Comparison of ENCODE assay signal across 25 cellular contexts in genomic region chr15:82572986-82573385, GRCh38. TPM values are rescaled to one million over a fixed set of nuclear protein-coding genes. Genes with fewer than 3 reads are reported as not detected.
DNase-seq lines count a peak whose midpoint lies in the region; ATAC-seq and TF ChIP-seq lines count a peak whose summit lies in the region.
"Had no signal": no experiment of that assay in that cellular context is flagged by ENCODE, and none has a peak within 500 bp of the region (broad histone marks: within the 10 kb centered on the region; RNA-seq: fewer than 3 reads in every experiment).

No MANE protein-coding gene starts in this region.

- peaks cover 2% of the 10 kb centered on the region for H3K27me3 Mint-ChIP-seq in neural progenitor cell (ENCODE audit: insufficient read depth, low read depth)
- H3K27me3 Mint-ChIP-seq in T-helper 2 cell treated with Interferon-gamma antibody and Interleukin-4, amounts not matched to agents 5 μg/mL and 100 μg/mL, for 36 hours (ENCODE audit: low read depth) = peaks cover 33% of the 10 kb centered on the region

- no peak for TF ChIP-seq POLR2A in gastrocnemius medialis (IDR thresholded peaks at IDR 0.05)

- H3K4me1 ChIP-seq in Panc1 (ENCODE audit: control insufficient read depth, insufficient read depth, low read length) (no peaks in the 10 kb centered on the region), neural progenitor cell (peaks cover 20% of the 10 kb centered on the region), gastrocnemius medialis (no peaks in the 10 kb centered on the region)
- H3K4me1 ChIP-seq: Caco-2, SJCRH30, upper lobe of right lung had no signal

- H3F3A ChIP-seq in neural progenitor cell (ENCODE audit: low read depth) = no peaks in the 10 kb centered on the region

- H3K4me2 ChIP-seq in neural progenitor cell = no peak overlapping the region

- H3K36me3 Mint-ChIP-seq in neural progenitor cell = no peaks in the 10 kb centered on the region
- no peaks in the 10 kb centered on the region for H3K36me3 Mint-ChIP-seq in T-helper 2 cell treated with Interferon-gamma antibody and Interleukin-4, amounts not matched to agents 5 μg/mL and 100 μg/mL, for 36 hours (ENCODE audit: low read depth)

- in situ Hi-C loops in G401 (cut with HindIII; ENCODE audit: low sequenced_read_pairs) = no loop called here
- in situ Hi-C loops in Panc1 (cut with HindIII; ENCODE audit: low pct_unique_long_range_greater_than_20kb, low sequenced_read_pairs) = no loop called here
- in situ Hi-C loops in gastrocnemius medialis (cut with MboI; ENCODE audit: low sequenced_read_pairs in 4 of 4) = loop anchor here in 1 of 4 donors (25.0 kb wide), 1 partner anchor 164 kb away; no protein-coding TSS in a partner anchor

- no peaks in the 10 kb centered on the region for H4K20me1 ChIP-seq in neural progenitor cell (ENCODE audit: low read depth)

- H3K4me1 Mint-ChIP-seq in neural progenitor cell = peaks cover 27% of the 10 kb centered on the region
- no peaks in the 10 kb centered on the region for H3K4me1 Mint-ChIP-seq in T-helper 2 cell treated with Interferon-gamma antibody and Interleukin-4, amounts not matched to agents 5 μg/mL and 100 μg/mL, for 36 hours (ENCODE audit: low read depth)

- no peaks in the 10 kb centered on the region for H3K79me2 ChIP-seq in neural progenitor cell (ENCODE audit: low read depth)

- H3K27ac ChIP-seq in Panc1 (ENCODE audit: low read length) (no peak overlapping the region), dorsolateral prefrontal cortex (peak overlapping the region in 58 of 59 donors; percentile 44 to 95 (median 89)), neural progenitor cell (no peak overlapping the region), gastrocnemius medialis (no peak overlapping the region)
- H3K27ac ChIP-seq: C4-2B, pancreas, right atrium auricular region, SJCRH30, spleen, upper lobe of right lung had no signal

- no peak overlapping the region for H3K4me3 ChIP-seq in Panc1 (ENCODE audit: low read depth in 2 of 2, low read length in 2 of 2)
- H3K4me3 ChIP-seq in dorsolateral prefrontal cortex = peak overlapping the region in 12 of 59 donors; percentile 9 to 76 (median 69)
- H3K4me3 ChIP-seq in neural progenitor cell = no peak overlapping the region
- H3K4me3 ChIP-seq in gastrocnemius medialis = no peak overlapping the region
- H3K4me3 ChIP-seq: heart left ventricle, lung, MG63, pancreas, right atrium auricular region, SJCRH30, spleen, upper lobe of right lung had no signal

- H3K9me3 ChIP-seq in Panc1 (ENCODE audit: control insufficient read depth, insufficient read depth, low read depth, low read length) = no peaks in the 10 kb centered on the region
- no peaks in the 10 kb centered on the region for H3K9me3 ChIP-seq in neural progenitor cell (ENCODE audit: low read depth)
- H3K9me3 ChIP-seq in gastrocnemius medialis = no peaks in the 10 kb centered on the region
- H3K9me3 ChIP-seq: Caco-2, heart left ventricle, MG63, pancreas, right atrium auricular region, SJCRH30, spleen, upper lobe of right lung had no signal

- BruUV-seq in Panc1 (replicated peaks; lab: Mats Ljungman, UMichigan) = no TSS peak

- peak; percentile 17; the same call in 1 of the 2 replicates for ATAC-seq in Panc1
- no peak for ATAC-seq in HG02610 (IDR thresholded peaks at IDR 0.05; ENCODE audit: unreplicated experiment)
- no peak for ATAC-seq in gastrocnemius medialis
- ATAC-seq: activated naive CD8-positive, alpha-beta T cell treated with anti-CD3 and anti-CD28 coated beads, Interleukin-2, amount 50 U/mL, for 24 hours had no signal

- H3K9me3 Mint-ChIP-seq in neural progenitor cell = no peaks in the 10 kb centered on the region
- H3K9me3 Mint-ChIP-seq in T-helper 2 cell treated with Interferon-gamma antibody and Interleukin-4, amounts not matched to agents 5 μg/mL and 100 μg/mL, for 36 hours = no peaks in the 10 kb centered on the region
- H3K9me3 Mint-ChIP-seq: activated naive CD8-positive, alpha-beta T cell treated with anti-CD3 and anti-CD28 coated beads, Interleukin-2, amount 50 U/mL, for 24 hours; nephron had no signal

- no peaks in the 10 kb centered on the region for H3K36me3 ChIP-seq in Panc1 (ENCODE audit: control insufficient read depth, insufficient read depth, low read length)
- H3K36me3 ChIP-seq in neural progenitor cell = no peaks in the 10 kb centered on the region
- H3K36me3 ChIP-seq in gastrocnemius medialis = no peaks in the 10 kb centered on the region
- H3K36me3 ChIP-seq: heart left ventricle, MG63, pancreas, right atrium auricular region, SJCRH30, spleen, upper lobe of right lung had no signal

- CTCF ChIA-PET in Panc1 (lab: Charles Lee) = no interaction called here

- peak overlapping the region; percentile 4 for H3K4me3 Mint-ChIP-seq in neural progenitor cell
- no peak overlapping the region for H3K4me3 Mint-ChIP-seq in T-helper 2 cell treated with Interferon-gamma antibody and Interleukin-4, amounts not matched to agents 5 μg/mL and 100 μg/mL, for 36 hours
- H3K4me3 Mint-ChIP-seq: activated naive CD8-positive, alpha-beta T cell treated with anti-CD3 and anti-CD28 coated beads, Interleukin-2, amount 50 U/mL, for 24 hours had no signal

- H3K27ac Mint-ChIP-seq in neural progenitor cell = peak overlapping the region; percentile 0
- no peak overlapping the region for H3K27ac Mint-ChIP-seq in T-helper 2 cell treated with Interferon-gamma antibody and Interleukin-4, amounts not matched to agents 5 μg/mL and 100 μg/mL, for 36 hours
- H3K27ac Mint-ChIP-seq: activated naive CD8-positive, alpha-beta T cell treated with anti-CD3 and anti-CD28 coated beads, Interleukin-2, amount 50 U/mL, for 24 hours had no signal

- H2AFZ ChIP-seq in neural progenitor cell (replicated peaks) = no peak overlapping the region

- no peak overlapping the region for H3K9ac ChIP-seq in neural progenitor cell

- POLR2A ChIA-PET in Panc1 (lab: Charles Lee) = interaction anchor here (0.6 kb wide), 1 partner anchor 293 kb away, joined by 3 read pairs; no protein-coding TSS in a partner anchor

- TF ChIP-seq CTCF in Panc1 (IDR thresholded peaks at IDR 0.05) (no peak), dorsolateral prefrontal cortex (IDR thresholded peaks at IDR 0.05 in 54 of 56, conservative IDR thresholded peaks at IDR 0.05 in 2 of 56; ENCODE audit: low read depth in 1 of 56, partially characterized antibody in 56 of 56) (peak in 4 of 56 donors; percentile 10 to 27 (median 18)), neural progenitor cell (IDR thresholded peaks at IDR 0.05) (no peak), gastrocnemius medialis (IDR thresholded peaks at IDR 0.05 in 4 of 5, conservative IDR thresholded peaks at IDR 0.05 in 1 of 5) (no peak)

- intact Hi-C loops in Panc1 (cut with micrococcal nuclease; ENCODE audit: unreplicated experiment) = no loop called here
- intact Hi-C loops in dorsolateral prefrontal cortex (cut with DNase I) = loop anchor here in 1 of 2 donors (2.0 to 5.0 kb wide), 2 partner anchors 32 to 74 kb away; partner anchors contain the start of genes CPEB1 and RPS17
- intact Hi-C loops in gastrocnemius medialis (cut with DNase I; ENCODE audit: low total_unique reads) = no loop called here

- H3K27me3 ChIP-seq in Panc1 (ENCODE audit: control insufficient read depth, insufficient read depth, low read length) (no peaks in the 10 kb centered on the region), dorsolateral prefrontal cortex (no peaks in the 10 kb centered on the region), neural progenitor cell (no peaks in the 10 kb centered on the region), gastrocnemius medialis (no peaks in the 10 kb centered on the region)
- H3K27me3 ChIP-seq: MG63, pancreas, right atrium auricular region, upper lobe of right lung had no signal

- peak; percentile 73 for DNase-seq in G401 (ENCODE audit: low spot score)
- DNase-seq in Panc1 (ENCODE audit: low read depth, low spot score) = no peak
- peak in 1 of 10 donors; percentile 47 for DNase-seq in dorsolateral prefrontal cortex
- no peak for DNase-seq in neural progenitor cell (ENCODE audit: low spot score)
- DNase-seq in gastrocnemius medialis = no peak
- no peak for DNase-seq in T-helper 2 cell treated with Interferon-gamma antibody and Interleukin-4, amounts not matched to agents 5 μg/mL and 100 μg/mL, for 36 hours (ENCODE audit: low spot score)
- DNase-seq: activated gamma-delta T cell; activated naive CD8-positive, alpha-beta T cell treated with anti-CD3 and anti-CD28 coated beads, Interleukin-2, amount 50 U/mL, for 24 hours; activated T-cell treated with anti-CD3 and anti-CD28 coated beads, Interleukin-2, amount 50 U/mL, for 1 hour; Caco-2; effector CD4-positive, alpha-beta T cell; EL; heart left ventricle; KBM-7; MG63; NCI-H2029; pancreas; SJCRH30; spleen; upper lobe of right lung had no signal

RNA-seq across cellular contexts. Expression of gene RPS17, which starts 32.7 kb away (rescaled TPM):
- 4,982 and 6,687 TPM in 2 replicates for total RNA-seq in G401 (2014; rRNA removed; shearing (Covaris generic))
- total RNA-seq in Panc1 (2021; ENCODE audit: unreplicated experiment) (1,598 TPM), dorsolateral prefrontal cortex (100 to 1,000 TPM; 255 to 518 (median 371) TPM), neural progenitor cell (ENCODE audit: low replicate concordance) (3,589 and 4,695 TPM in 2 replicates), gastrocnemius medialis (1,000 to 10,000 TPM; 1,547 to 2,112 (median 1,667) TPM)
- polyA plus RNA-seq in Panc1 (2012; ENCODE audit: insufficient read length) = 1,239 TPM

Comparison
In these comparisons a context has a peak if more than half of its experiments do, and no peak if none do; other contexts are left out.
1. H3K27ac ChIP-seq: peak in dorsolateral prefrontal cortex (58 of 59); none in Panc1 (single experiment), neural progenitor cell (single experiment) and gastrocnemius medialis (0 of 4).